18 cellular contexts compared by ENCODE assay signal in the genomic region with DNA sequence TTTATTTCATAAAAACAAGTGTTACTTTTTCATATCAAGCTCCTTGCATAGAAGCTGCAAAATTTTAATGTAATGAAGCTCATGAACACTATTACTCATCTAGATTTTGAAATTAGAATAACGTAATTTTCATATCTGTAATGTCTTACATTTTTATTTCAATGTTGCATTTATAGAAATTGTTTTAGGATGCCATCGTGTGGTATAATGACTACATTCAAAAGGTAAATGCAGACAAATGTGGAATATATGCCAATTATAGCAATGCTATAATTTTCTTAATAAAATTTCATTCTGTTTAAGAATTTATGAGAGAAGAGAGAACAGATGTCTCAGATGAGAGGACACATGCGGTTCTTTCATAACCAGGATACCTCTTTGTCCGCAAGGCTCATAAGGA.
A peak's percentile ranks its signal among the peaks of the same experiment; 100 is the strongest.
DNase-seq lines count a peak whose midpoint lies in the region; ATAC-seq and TF ChIP-seq lines count a peak whose summit lies in the region.
"Had no signal": no experiment of that assay in that cellular context is flagged by ENCODE, and none has a peak within 500 bp of the region (broad histone marks: within the 10 kb centered on the region; RNA-seq: fewer than 3 reads in every experiment).

No MANE protein-coding gene starts in this region.

- H3K9ac ChIP-seq in OCI-LY1 (ENCODE audit: low read length): no peak overlapping the region
- H3K9ac ChIP-seq: GM23248 had no signal

- no peak overlapping the region for H3K4me3 ChIP-seq in breast epithelium
- H3K4me3 ChIP-seq in OCI-LY1 (ENCODE audit: low read depth, low read length, poor library complexity, severe bottlenecking): no peak overlapping the region
- H3K4me3 ChIP-seq: GM23248, K562 had no signal

- BruUV-seq in MCF 10A (replicated peaks; lab: Mats Ljungman, UMichigan): no TSS peak

- H3K36me3 Mint-ChIP-seq in MCF 10A (ENCODE audit: insufficient read depth, unreplicated experiment): no peaks in the 10 kb centered on the region
- no peaks in the 10 kb centered on the region for H3K36me3 Mint-ChIP-seq in chondrocyte (ENCODE audit: low read depth)
- H3K36me3 Mint-ChIP-seq: CD4-positive, CD25-positive, alpha-beta regulatory T cell had no signal

- POLR2A ChIA-PET in MCF 10A (lab: Yijun Ruan, JAX): interaction anchor here (0.9 kb wide), 1 partner anchor 162 kb away, joined by 3 read pairs; no protein-coding TSS in a partner anchor

- H3K4me1 Mint-ChIP-seq in MCF 10A (ENCODE audit: insufficient read depth, unreplicated experiment) (no peaks in the 10 kb centered on the region), chondrocyte (ENCODE audit: low read depth) (peaks cover 9% of the 10 kb centered on the region)
- H3K4me1 Mint-ChIP-seq: CD4-positive, CD25-positive, alpha-beta regulatory T cell; H9 had no signal

- H3K4me2 ChIP-seq in OCI-LY1 (ENCODE audit: low read length): no peak overlapping the region

- H3K4me3 Mint-ChIP-seq in MCF 10A (ENCODE audit: unreplicated experiment) (no peak overlapping the region), chondrocyte (ENCODE audit: unreplicated experiment) (no peak overlapping the region)
- H3K4me3 Mint-ChIP-seq: CD4-positive, CD25-positive, alpha-beta regulatory T cell; H9 had no signal

- H3K4me1 ChIP-seq in breast epithelium: no peaks in the 10 kb centered on the region
- H3K4me1 ChIP-seq in OCI-LY1 (ENCODE audit: insufficient read depth, low read length, severe bottlenecking): no peaks in the 10 kb centered on the region

- no peaks in the 10 kb centered on the region for H3K9me2 ChIP-seq in OCI-LY1 (ENCODE audit: low read depth, low read length)

- H3K79me2 ChIP-seq in OCI-LY1 (ENCODE audit: insufficient read depth, low read length): no peaks in the 10 kb centered on the region

- TF ChIP-seq POLR2A in breast epithelium (IDR thresholded peaks at IDR 0.05): no peak

- H4K20me1 ChIP-seq in OCI-LY1 (ENCODE audit: insufficient read depth, low read length): no peaks in the 10 kb centered on the region

- H3K9me3 Mint-ChIP-seq in MCF 10A (ENCODE audit: unreplicated experiment): no peaks in the 10 kb centered on the region
- peaks cover 5% of the 10 kb centered on the region for H3K9me3 Mint-ChIP-seq in chondrocyte (ENCODE audit: low read depth)
- H3K9me3 Mint-ChIP-seq: CD4-positive, CD25-positive, alpha-beta regulatory T cell; H9 had no signal

- H3K9me3 ChIP-seq in breast epithelium (no peaks in the 10 kb centered on the region), OCI-LY1 (ENCODE audit: low read length) (no peaks in the 10 kb centered on the region)
- H3K9me3 ChIP-seq: BE2C had no signal

- peak; percentile 28 for TF ChIP-seq CTCF in MCF 10A (IDR thresholded peaks at IDR 0.05; ENCODE audit: unreplicated experiment)
- TF ChIP-seq CTCF in breast epithelium (IDR thresholded peaks at IDR 0.05): no peak
- peak; percentile 32; the same call in 1 of the 2 replicates for TF ChIP-seq CTCF in OCI-LY1 (IDR thresholded peaks at IDR 0.05; ENCODE audit: low read length)
- TF ChIP-seq CTCF in chondrocyte (IDR thresholded peaks at IDR 0.05): peak; percentile 68

- no peak overlapping the region for H3K27ac Mint-ChIP-seq in MCF 10A (ENCODE audit: low read depth, unreplicated experiment)
- H3K27ac Mint-ChIP-seq in chondrocyte (ENCODE audit: unreplicated experiment): no peak overlapping the region
- H3K27ac Mint-ChIP-seq: CD4-positive, CD25-positive, alpha-beta regulatory T cell; H9 had no signal

- no peak overlapping the region; the same call in 1 of the 2 replicates for H2AFZ ChIP-seq in OCI-LY1 (ENCODE audit: low read length)
- H2AFZ ChIP-seq: GM23248 had no signal

- H3K27me3 Mint-ChIP-seq in MCF 10A (ENCODE audit: insufficient read depth, unreplicated experiment) (peaks cover 5% of the 10 kb centered on the region), chondrocyte (ENCODE audit: low read depth) (no peaks in the 10 kb centered on the region)
- H3K27me3 Mint-ChIP-seq: CD4-positive, CD25-positive, alpha-beta regulatory T cell had no signal

- H3K27me3 ChIP-seq in breast epithelium: no peaks in the 10 kb centered on the region
- H3K27me3 ChIP-seq in OCI-LY1 (ENCODE audit: insufficient read depth, low read length): no peaks in the 10 kb centered on the region
- H3K27me3 ChIP-seq: BE2C had no signal

- CTCF ChIA-PET in MCF 10A (lab: Yijun Ruan, JAX): interaction anchor here (0.6 to 1.1 kb wide), 4 partner anchors 440 to 1855 kb away, joined by 3 to 5 read pairs (median 4); no protein-coding TSS in a partner anchor

- H3K36me3 ChIP-seq in breast epithelium: no peaks in the 10 kb centered on the region
- H3K36me3 ChIP-seq in OCI-LY1 (ENCODE audit: insufficient read depth, low read length): no peaks in the 10 kb centered on the region
- H3K36me3 ChIP-seq: BE2C had no signal

- ATAC-seq in GM19023 (IDR thresholded peaks at IDR 0.05; ENCODE audit: unreplicated experiment): no peak
- ATAC-seq in GM21576 (IDR thresholded peaks at IDR 0.05; ENCODE audit: unreplicated experiment): no peak
- no peak for ATAC-seq in GM21619 (IDR thresholded peaks at IDR 0.05; ENCODE audit: unreplicated experiment)
- ATAC-seq: K562 had no signal

- H3K27ac ChIP-seq in breast epithelium (no peak overlapping the region), OCI-LY1 (ENCODE audit: low read depth, low read length, poor library complexity, severe bottlenecking) (no peak overlapping the region)
- H3K27ac ChIP-seq: GM23248, RWPE1 had no signal

- intact Hi-C loops in MCF 10A (cut with micrococcal nuclease): loop anchor here (2.0 kb wide), 1 partner anchor 805 kb away; no protein-coding TSS in a partner anchor
- intact Hi-C loops in breast epithelium (cut with DNase I; ENCODE audit: low total_unique reads): no loop called here

- DNase-seq in MCF 10A (ENCODE audit: unreplicated experiment): peak; percentile 13
- no peak for DNase-seq in breast epithelium (ENCODE audit: low spot score in 2 of 2)
- no peak for DNase-seq in chondrocyte (ENCODE audit: low spot score)
- DNase-seq: BE2C; CD4-positive, CD25-positive, alpha-beta regulatory T cell; DMS79 treated with DMSO at 0.1 percent for 48 hours; GM23248; H9; NCI-H1105 treated with DMSO at 0.1 percent for 48 hours; NCI-H2029 treated with DMSO at 0.1 percent for 48 hours; NCI-H526; SIG-M5 had no signal

- H3F3A ChIP-seq in OCI-LY1 (ENCODE audit: insufficient read depth, low read length): no peaks in the 10 kb centered on the region

Comparison
In these comparisons a context has a peak if more than half of its experiments do, and no peak if none do; other contexts are left out.
1. CTCF ChIP-seq: peak in MCF 10A (single experiment), OCI-LY1 (single experiment) and chondrocyte (single experiment); none in breast epithelium (0 of 3).